27 cellular contexts compared by ENCODE assay signal in genomic region chr16:2976201-2976600, GRCh38. TPM values are rescaled to one million over a fixed set of nuclear protein-coding genes. Genes with fewer than 3 reads are reported as not detected.
"Had no signal": no experiment of that assay in that cellular context is flagged by ENCODE, and none has a peak within 500 bp of the region (broad histone marks: within the 10 kb centered on the region; RNA-seq: fewer than 3 reads in every experiment).

No MANE protein-coding gene starts in this region.

- H3K4me3 ChIP-seq: esophagus muscularis mucosa, gastrocnemius medialis, heart right ventricle, left ventricle myocardium inferior, lower lobe of right lung, psoas muscle, right lobe of liver, suprapubic skin, thyroid gland had no signal

- H3K9me3 Mint-ChIP-seq: dendritic cell treated with granulocyte-macrophage colony-stimulating factor and Interleukin-4, amounts not matched to agents 40 ng/mL and 50 ng/mL, for 4 days; effector memory CD8-positive, alpha-beta T cell; nephron progenitor cell; stimulated activated effector memory CD8-positive, alpha-beta T cell treated with anti-CD3 and anti-CD28 coated beads, Interleukin-12 subunit alpha, Interleukin-12 subunit beta, amount 100 ng/mL, for 72 hours; type B pancreatic cell had no signal

- H3K36me3 ChIP-seq: esophagus muscularis mucosa, gastrocnemius medialis, lower lobe of right lung, right lobe of liver, suprapubic skin, thyroid gland had no signal

- H3K27me3 Mint-ChIP-seq: dendritic cell treated with granulocyte-macrophage colony-stimulating factor and Interleukin-4, amounts not matched to agents 40 ng/mL and 50 ng/mL, for 4 days; type B pancreatic cell had no signal

- H3K4me1 ChIP-seq: psoas muscle had no signal

- H3K4me3 Mint-ChIP-seq: dendritic cell treated with granulocyte-macrophage colony-stimulating factor and Interleukin-4, amounts not matched to agents 40 ng/mL and 50 ng/mL, for 4 days; effector memory CD8-positive, alpha-beta T cell; naive thymus-derived CD4-positive, alpha-beta T cell; nephron progenitor cell; stimulated activated effector memory CD8-positive, alpha-beta T cell treated with anti-CD3 and anti-CD28 coated beads, Interleukin-12 subunit alpha, Interleukin-12 subunit beta, amount 100 ng/mL, for 72 hours; type B pancreatic cell had no signal

- ATAC-seq: effector memory CD8-positive, alpha-beta T cell; gastrocnemius medialis; heart right ventricle; lower lobe of right lung; naive thymus-derived CD4-positive, alpha-beta T cell; psoas muscle; right lobe of liver; stimulated activated effector memory CD8-positive, alpha-beta T cell treated with anti-CD3 and anti-CD28 coated beads, Interleukin-12 subunit alpha, Interleukin-12 subunit beta, amount 100 ng/mL, for 72 hours; stimulated activated naive CD8-positive, alpha-beta T cell treated with anti-CD3 and anti-CD28 coated beads, Interleukin-15, Interleukin-2, amounts not matched to agents 100 U/mL and 50 U/mL, for 24 hours had no signal

- DNase-seq: effector memory CD8-positive, alpha-beta T cell; gastrocnemius medialis; heart right ventricle; islet precursor cell; left ventricle myocardium inferior; lower lobe of right lung; mesendoderm; naive thymus-derived CD4-positive, alpha-beta T cell; nephron progenitor cell; psoas muscle; retina; right lobe of liver; stimulated activated CD4-positive, alpha-beta T cell treated with anti-CD3 and anti-CD28 coated beads, Interleukin-4, amount 100 ng/mL, for 1 hour; stimulated activated CD8-positive, alpha-beta memory T cell treated with anti-CD3 and anti-CD28 coated beads, Interleukin-4, amount 100 ng/mL, for 48 hours; stimulated activated naive CD8-positive, alpha-beta T cell treated with anti-CD3 and anti-CD28 coated beads, Interleukin-15, Interleukin-2, amounts not matched to agents 100 U/mL and 50 U/mL, for 24 hours; thyroid gland had no signal

- H3K27ac ChIP-seq: epithelial cell of prostate, esophagus muscularis mucosa, gastrocnemius medialis, heart right ventricle, left ventricle myocardium inferior, lower lobe of right lung, neutrophil, psoas muscle, right lobe of liver, suprapubic skin, thyroid gland had no signal

- FAIRE-seq: urothelium cell line had no signal

- H3K9me3 ChIP-seq: esophagus muscularis mucosa, gastrocnemius medialis, heart right ventricle, left ventricle myocardium inferior, lower lobe of right lung, neutrophil, psoas muscle, right lobe of liver, suprapubic skin, thyroid gland had no signal

- H3K27ac Mint-ChIP-seq: dendritic cell treated with granulocyte-macrophage colony-stimulating factor and Interleukin-4, amounts not matched to agents 40 ng/mL and 50 ng/mL, for 4 days; effector memory CD8-positive, alpha-beta T cell; naive thymus-derived CD4-positive, alpha-beta T cell; nephron progenitor cell; stimulated activated effector memory CD8-positive, alpha-beta T cell treated with anti-CD3 and anti-CD28 coated beads, Interleukin-12 subunit alpha, Interleukin-12 subunit beta, amount 100 ng/mL, for 72 hours; type B pancreatic cell had no signal

RNA-seq across cellular contexts. Expression of gene PKMYT1, which starts 4.0 kb away (rescaled TPM):
- polyA plus RNA-seq: naive thymus-derived CD4-positive, alpha-beta T cell had no signal

RNA-seq across cellular contexts. Expression of gene KREMEN2, which starts 12.1 kb away (rescaled TPM):
- total RNA-seq: gastrocnemius medialis; heart right ventricle; left ventricle myocardium inferior; lower lobe of right lung; mononuclear cell; naive thymus-derived CD4-positive, alpha-beta T cell; osteoblast; psoas muscle; right lobe of liver; thyroid gland had no signal
- polyA plus RNA-seq: heart right ventricle; naive thymus-derived CD4-positive, alpha-beta T cell had no signal

RNA-seq across cellular contexts. Expression of gene CLDN9, which starts 36.5 kb away (rescaled TPM):
- total RNA-seq: fibroblast of villous mesenchyme, mononuclear cell, osteoblast, suprapubic skin had no signal
- polyA plus RNA-seq: naive thymus-derived CD4-positive, alpha-beta T cell had no signal

RNA-seq across cellular contexts. Expression of gene CLDN6, which starts 41.8 kb away (rescaled TPM):
- total RNA-seq: esophagus muscularis mucosa; fibroblast of villous mesenchyme; left ventricle myocardium inferior; lower lobe of right lung; mononuclear cell; naive thymus-derived CD4-positive, alpha-beta T cell; psoas muscle; suprapubic skin; thyroid gland had no signal
- polyA plus RNA-seq: naive thymus-derived CD4-positive, alpha-beta T cell had no signal
